Comparison of ENCODE assay signal across 20 cellular contexts in genomic region chr7:155935726-155936125, GRCh38.
DNase-seq lines count a peak whose midpoint lies in the region; TF ChIP-seq lines count a peak whose summit lies in the region.
"Had no signal": no experiment of that assay in that cellular context is flagged by ENCODE, and none has a peak within 500 bp of the region (broad histone marks: within the 10 kb centered on the region; RNA-seq: fewer than 3 reads in every experiment).

No MANE protein-coding gene starts in this region.

- no peaks in the 10 kb centered on the region for H3K36me3 Mint-ChIP-seq in osteocyte (ENCODE audit: unreplicated experiment)
- H3K36me3 Mint-ChIP-seq: CD14-positive monocyte; CD4-positive, alpha-beta memory T cell had no signal

- H3K4me2 ChIP-seq in mesenchymal stem cell (ENCODE audit: low read length, poor library complexity, severe bottlenecking), result no peak overlapping the region
- H3K4me2 ChIP-seq: A549, BLaER1 had no signal

- no peak overlapping the region for H3K23ac ChIP-seq in mesenchymal stem cell (ENCODE audit: low read length in 2 of 2)

- H2AFZ ChIP-seq in mesenchymal stem cell (ENCODE audit: low read depth, low read length), result peak overlapping the region; percentile 5

- no peak overlapping the region for H3K18ac ChIP-seq in mesenchymal stem cell (ENCODE audit: low read depth in 1 of 2, low read length in 2 of 2)

- no peak overlapping the region for H3K9ac ChIP-seq in mesenchymal stem cell (ENCODE audit: low read length)
- H3K9ac ChIP-seq: BLaER1 had no signal

- no peak overlapping the region for H3K14ac ChIP-seq in mesenchymal stem cell (ENCODE audit: low read length in 2 of 2)

- H3K27ac Mint-ChIP-seq in osteocyte (ENCODE audit: unreplicated experiment), result no peak overlapping the region
- H3K27ac Mint-ChIP-seq: CD14-positive monocyte; CD4-positive, alpha-beta memory T cell; HFFc6 had no signal

- no peaks in the 10 kb centered on the region for H3K36me3 ChIP-seq in mesenchymal stem cell (ENCODE audit: control insufficient read depth in 1 of 2, insufficient read depth in 2 of 2, low read depth in 1 of 2, low read length in 2 of 2)
- H3K36me3 ChIP-seq: BLaER1 had no signal

- H2BK5ac ChIP-seq in mesenchymal stem cell (ENCODE audit: low read depth, low read length, poor library complexity, severe bottlenecking), result no peak overlapping the region

- no peak overlapping the region for H2AK5ac ChIP-seq in mesenchymal stem cell (ENCODE audit: low read length, severe bottlenecking)

- H3K27ac ChIP-seq in mesenchymal stem cell (ENCODE audit: low read length, poor library complexity, severe bottlenecking), result no peak overlapping the region
- H3K27ac ChIP-seq: 22Rv1, BLaER1, HL-60 had no signal

- H3K9me3 Mint-ChIP-seq in osteocyte (ENCODE audit: unreplicated experiment), result peaks cover 20% of the 10 kb centered on the region

- no peak overlapping the region for H2BK120ac ChIP-seq in mesenchymal stem cell (ENCODE audit: low read depth, low read length)

- H2BK15ac ChIP-seq in mesenchymal stem cell (ENCODE audit: low read depth, poor library complexity, severe bottlenecking), result no peak overlapping the region

- 54% methylated on average over 5 of the region's 5 CpGs for WGBS in mesenchymal stem cell

- H4K91ac ChIP-seq in mesenchymal stem cell (ENCODE audit: low read length), result no peak overlapping the region

- H3K27me3 ChIP-seq in mesenchymal stem cell (ENCODE audit: control insufficient read depth in 1 of 2, insufficient read depth in 1 of 2, low read length in 2 of 2), result peaks cover 0 to 10% of the 10 kb centered on the region in 2 experiments
- H3K27me3 ChIP-seq: BLaER1 had no signal

- H3K4me3 Mint-ChIP-seq in osteocyte (ENCODE audit: unreplicated experiment), result no peak overlapping the region
- H3K4me3 Mint-ChIP-seq: CD14-positive monocyte; CD4-positive, alpha-beta memory T cell; HFFc6 had no signal

- no peak overlapping the region for H3K4me3 ChIP-seq in mesenchymal stem cell (ENCODE audit: insufficient read depth in 1 of 2, low read depth in 1 of 2, low read length in 2 of 2)
- H3K4me3 ChIP-seq: A549, BLaER1, GM12878 had no signal

- peaks cover 32% of the 10 kb centered on the region for H3K27me3 Mint-ChIP-seq in osteocyte (ENCODE audit: unreplicated experiment)

- H3K79me1 ChIP-seq in mesenchymal stem cell (replicated peaks; ENCODE audit: low read length, poor library complexity, severe bottlenecking), result no peaks in the 10 kb centered on the region

- peaks cover 10% of the 10 kb centered on the region for H3K9me3 ChIP-seq in mesenchymal stem cell (ENCODE audit: control insufficient read depth, low read length)

- H4K8ac ChIP-seq in mesenchymal stem cell (ENCODE audit: low read length), result no peak overlapping the region

- H3K4ac ChIP-seq in mesenchymal stem cell (ENCODE audit: low read depth in 1 of 2, low read length in 2 of 2), result no peak overlapping the region

- H3K4me1 Mint-ChIP-seq in osteocyte (ENCODE audit: unreplicated experiment), result no peaks in the 10 kb centered on the region
- H3K4me1 Mint-ChIP-seq: CD14-positive monocyte; CD4-positive, alpha-beta memory T cell had no signal

- DNase-seq in activated CD4-positive, CD25-positive, alpha-beta regulatory T cell treated with anti-CD3 and anti-CD28 coated beads, Interleukin-2, amount 50 U/mL, for 72 hours, result peak; percentile 13
- no peak for DNase-seq in activated CD4-positive, CD25-positive, alpha-beta regulatory T cell (lab: John Stamatoyannopoulos, UW)
- DNase-seq in mesenchymal stem cell, result no peak
- DNase-seq in osteocyte (ENCODE audit: extremely low spot score, unreplicated experiment), result peak; percentile 72
- DNase-seq in GM10266 (ENCODE audit: extremely low spot score), result no peak
- DNase-seq in NCI-H2227 treated with DMSO at 0.1 percent for 48 hours (lab: John Stamatoyannopoulos, UW), result no peak
- DNase-seq in EL, result no peak
- DNase-seq: CD4-positive, alpha-beta memory T cell; DMS153; DMS79; GF-D8; GOT3; H7; HFFc6 had no signal

- no peaks in the 10 kb centered on the region for H3K4me1 ChIP-seq in mesenchymal stem cell (ENCODE audit: control insufficient read depth, insufficient read depth, low read depth, low read length)
- H3K4me1 ChIP-seq: A549, BLaER1 had no signal

- H2BK12ac ChIP-seq in mesenchymal stem cell (ENCODE audit: low read length in 2 of 2), result no peak overlapping the region

- no peak for TF ChIP-seq CTCF in osteocyte (IDR thresholded peaks at IDR 0.05)
- no peak for TF ChIP-seq CTCF in GM10266 (IDR thresholded peaks at IDR 0.05; ENCODE audit: control insufficient read depth, insufficient read depth, low read depth, missing control alignments)

Comparison
In these comparisons a context has a peak if more than half of its experiments do, and no peak if none do; other contexts are left out.
1. DNase-seq: peak in activated CD4-positive, CD25-positive, alpha-beta regulatory T cell treated with anti-CD3 and anti-CD28 coated beads, Interleukin-2, amount 50 U/mL, for 72 hours (single experiment) and osteocyte (single experiment); none in activated CD4-positive, CD25-positive, alpha-beta regulatory T cell (0 of 4), mesenchymal stem cell (single experiment), GM10266 (single experiment), NCI-H2227 treated with DMSO at 0.1 percent for 48 hours (single experiment) and EL (single experiment).